Comparison of ENCODE assay signal across 1 cellular context in the genomic region with DNA sequence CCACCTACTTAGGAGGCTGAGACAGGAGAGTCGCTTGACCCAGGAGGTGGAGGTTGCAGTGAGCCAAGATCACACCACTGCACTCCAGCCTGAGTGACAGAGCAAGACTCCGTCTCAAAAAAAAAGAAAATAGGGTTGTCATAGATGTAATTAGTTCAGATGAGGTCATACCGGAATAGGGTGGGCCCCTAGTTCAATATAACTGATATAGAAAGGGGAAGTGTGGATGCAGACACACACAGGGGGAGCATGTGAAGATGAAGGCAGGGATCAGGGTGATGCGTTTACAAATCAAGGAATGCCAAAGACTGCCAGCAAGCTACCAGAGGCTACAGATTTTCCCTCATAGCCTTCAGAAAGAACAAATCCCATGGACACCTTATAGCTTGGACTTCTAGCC.
TF ChIP-seq lines count a peak whose summit lies in the region.

No MANE protein-coding gene starts in this region.

TF ChIP-seq in HEK293, 187 proteins besides CTCF, POLR2A, EP300 and RAD21:
- TF ChIP-seq ZNF692 (tag by site-specific recombination; IDR thresholded peaks at IDR 0.05) (peak; percentile 54; the same call in 1 of the 2 replicates), MYNN (tag by site-specific recombination; IDR thresholded peaks at IDR 0.05; ENCODE audit: borderline replicate concordance) (no peak), ZNF600 (tag by site-specific recombination; IDR thresholded peaks at IDR 0.05) (0 out of 2 replicates have a peak, but pooled peaks have one; percentile 17)
